8 cellular contexts compared by ENCODE assay signal in genomic region chr3:66822059-66823009, GRCh38.
A peak's percentile ranks its signal among the peaks of the same experiment; 100 is the strongest.
DNase-seq lines count a peak whose midpoint lies in the region; ATAC-seq, FAIRE-seq and TF ChIP-seq lines count a peak whose summit lies in the region.

No MANE protein-coding gene starts in this region.

- DNase-seq in BE2C (peak; percentile 74), NOMO-1 treated with dmso at 0.1 percent for 144 hours (lab: John Stamatoyannopoulos, UW; ENCODE audit: unreplicated experiment) (peak; percentile 15), fibroblast of the aortic adventitia (ENCODE audit: low read depth) (peak; percentile 63), pancreas (peak; percentile 70 to 83 (median 76)), urothelium cell line (ENCODE audit: low spot score) (peak; percentile 64)
- peak; percentile 53 for DNase-seq in activated T-cell treated with anti-CD3 and anti-CD28 coated beads, Interleukin-2, amount 50 U/mL, for 1 hour

- H3K4me1 ChIP-seq in BE2C (no peaks in the 10 kb centered on the region), pancreas (peaks cover 36 to 76% (median 51%) of the 10 kb centered on the region in 3 donors)

- FAIRE-seq in pancreas (lab: Jason Lieb, UNC) = no peak
- FAIRE-seq in urothelium cell line (lab: Jason Lieb, UNC) = no peak

- TF ChIP-seq CTCF in BE2C (IDR thresholded peaks at IDR 0.05; ENCODE audit: low read depth, low read length) (peak; percentile 93), fibroblast of the aortic adventitia (IDR thresholded peaks at IDR 0.05; ENCODE audit: insufficient read depth, low read length) (peak; percentile 78), pancreas (IDR thresholded peaks at IDR 0.05) (peak; percentile 43 to 70 (median 68))

- no peak overlapping the region for H3K4me3 ChIP-seq in BE2C (ENCODE audit: low read depth, low read length)
- H3K4me3 ChIP-seq in fibroblast of the aortic adventitia (ENCODE audit: low read depth, low read length) = no peak overlapping the region
- H3K4me3 ChIP-seq in pancreas = no peak overlapping the region

- 50% methylated on average over 13 of the region's 13 CpGs for WGBS in pancreas, 2 donors

- intact Hi-C loops in pancreas (cut with DNase I) = loop anchor here in 1 of 3 donors (10.0 kb wide), 1 partner anchor 528 kb away; no protein-coding TSS in a partner anchor

- peak overlapping the region; percentile 34 to 75 (median 57) for H3K27ac ChIP-seq in pancreas

- no peaks in the 10 kb centered on the region for H3K9me3 ChIP-seq in BE2C
- H3K9me3 ChIP-seq in pancreas = no peaks in the 10 kb centered on the region

- peaks cover 12% of the 10 kb centered on the region; the same call in 1 of the 2 replicates for H3K27me3 ChIP-seq in BE2C
- no peaks in the 10 kb centered on the region for H3K27me3 ChIP-seq in pancreas

- ATAC-seq in GM18870 (IDR thresholded peaks at IDR 0.05; ENCODE audit: unreplicated experiment) (peak; percentile 88), HG03108 (IDR thresholded peaks at IDR 0.05; ENCODE audit: unreplicated experiment) (peak; percentile 70), pancreas (peak; percentile 61 to 81 (median 71))

- no peaks in the 10 kb centered on the region for H3K36me3 ChIP-seq in BE2C
- H3K36me3 ChIP-seq in pancreas = no peaks in the 10 kb centered on the region

Comparison
In these comparisons a context has a peak if more than half of its experiments do, and no peak if none do; other contexts are left out.
1. DNase-seq: peak in every context shown above with its lines; median percentile 76 in pancreas; 74 in BE2C; 64 in urothelium cell line; 63 in fibroblast of the aortic adventitia; 53 in activated T-cell treated with anti-CD3 and anti-CD28 coated beads, Interleukin-2, amount 50 U/mL, for 1 hour; 15 in NOMO-1 treated with dmso at 0.1 percent for 144 hours.